8 cellular contexts compared by ENCODE assay signal in genomic region chr9:104747245-104747564, GRCh38. TPM values are rescaled to one million over a fixed set of nuclear protein-coding genes. Genes with fewer than 3 reads are reported as not detected.
DNase-seq lines count a peak whose midpoint lies in the region; ATAC-seq and TF ChIP-seq lines count a peak whose summit lies in the region.

No MANE protein-coding gene starts in this region.

- no peak for TF ChIP-seq POLR2A in spleen (IDR thresholded peaks at IDR 0.05)

- no peaks in the 10 kb centered on the region for H3K9me3 ChIP-seq in right atrium auricular region
- no peaks in the 10 kb centered on the region for H3K9me3 ChIP-seq in spleen

- 0 to 1% (median 0%) methylated on average over 9 of the region's 9 CpGs for WGBS in spleen, 5 donors

- H3K9me3 Mint-ChIP-seq in HFFc6 (no peaks in the 10 kb centered on the region), WTC11 (no peaks in the 10 kb centered on the region)

- H3K27me3 ChIP-seq in right atrium auricular region (no peaks in the 10 kb centered on the region), spleen (replicated peaks in 1 of 7) (no peaks in the 10 kb centered on the region)

- DNase-seq in HFFc6 = no peak
- no peak for DNase-seq in WTC11 (ENCODE audit: low spot score)
- DNase-seq in right atrium auricular region (ENCODE audit: low spot score) = no peak
- DNase-seq in spleen = no peak
- no peak for DNase-seq in NCI-H1436 (lab: John Stamatoyannopoulos, UW)
- DNase-seq in C1 segment of cervical spinal cord (lab: John Stamatoyannopoulos, UW) = no peak
- no peak for DNase-seq in stimulated activated CD4-positive, alpha-beta T cell treated with anti-CD3 and anti-CD28 coated beads, Interleukin-12 subunit alpha, Interleukin-12 subunit beta, amount 100 ng/mL, for 4 hours
- DNase-seq in stimulated activated CD4-positive, alpha-beta T cell treated with anti-CD3 and anti-CD28 coated beads, Interleukin-1b, Interleukin-23, amount 100 ng/mL, for 48 hours = no peak

- no peak for ATAC-seq in WTC11

- H3K4me1 ChIP-seq in right atrium auricular region (peaks cover 0 to 11% of the 10 kb centered on the region in 2 donors), spleen (peaks cover 11 to 46% (median 26%) of the 10 kb centered on the region in 6 donors)

- CTCF ChIA-PET in WTC11 (lab: Charles Lee) = interaction anchor here (0.6 to 1.2 kb wide), 4 partner anchors 23 to 626 kb away, joined by 3 to 4 read pairs (median 3); no protein-coding TSS in a partner anchor

- H3K4me3 ChIP-seq in right atrium auricular region (peak overlapping the region; percentile 80 to 93), spleen (peak overlapping the region; percentile 68 to 87 (median 79))

- no peak for TF ChIP-seq CTCF in HFFc6 (IDR thresholded peaks at IDR 0.05)
- TF ChIP-seq CTCF in WTC11 (IDR thresholded peaks at IDR 0.05) = no peak
- no peak for TF ChIP-seq CTCF in right atrium auricular region (IDR thresholded peaks at IDR 0.05)
- TF ChIP-seq CTCF in spleen (IDR thresholded peaks at IDR 0.05 in 8 of 11, conservative IDR thresholded peaks at IDR 0.05 in 3 of 11) = no peak

- H3K36me3 ChIP-seq in right atrium auricular region (peaks cover 6% of the 10 kb centered on the region), spleen (peaks cover 0 to 15% (median 6%) of the 10 kb centered on the region in 6 donors)

- H3K27me3 Mint-ChIP-seq in HFFc6 (ENCODE audit: insufficient read depth) (no peaks in the 10 kb centered on the region), WTC11 (ENCODE audit: low read depth) (no peaks in the 10 kb centered on the region; the same call in 1 of the 2 replicates)

- peak overlapping the region; percentile 95 for H3K27ac Mint-ChIP-seq in HFFc6
- H3K27ac Mint-ChIP-seq in WTC11 = peak overlapping the region; percentile 93; the same call in 1 of the 2 replicates

- POLR2A ChIA-PET in WTC11 (lab: Charles Lee) = interaction anchor here (0.7 to 1.0 kb wide), 2 partner anchors 12 to 481 kb away, joined by 3 to 9 read pairs; no protein-coding TSS in a partner anchor

- peak overlapping the region; percentile 94 to 96 for H3K27ac ChIP-seq in right atrium auricular region
- peak overlapping the region; percentile 88 to 97 (median 96) for H3K27ac ChIP-seq in spleen

- H3K4me1 Mint-ChIP-seq in HFFc6 (ENCODE audit: low read depth) (peaks cover 43% of the 10 kb centered on the region), WTC11 (peaks cover 25% of the 10 kb centered on the region)

- H3K4me3 Mint-ChIP-seq in HFFc6 (peak overlapping the region; percentile 95), WTC11 (peak overlapping the region; percentile 97)

- H3K36me3 Mint-ChIP-seq in HFFc6 (ENCODE audit: low read depth) (0 out of 2 replicates have a peak, but pooled peaks cover 4% of the 10 kb centered on the region), WTC11 (no peaks in the 10 kb centered on the region)

- intact Hi-C loops in spleen (cut with DNase I; ENCODE audit: low total_unique reads) = no loop called here

TF ChIP-seq in WTC11, 78 proteins besides CTCF, POLR2A, EP300 and RAD21:
- no peak for TF ChIP-seq ZNF416 (CRISPR knock-in tag; IDR thresholded peaks at IDR 0.05)
- no peak for TF ChIP-seq TEAD4 (CRISPR knock-in tag; IDR thresholded peaks at IDR 0.05)
- TF ChIP-seq OVOL2 (CRISPR knock-in tag; IDR thresholded peaks at IDR 0.05; ENCODE audit: borderline replicate concordance) = no peak
- no peak for TF ChIP-seq E2F4 (CRISPR knock-in tag; IDR thresholded peaks at IDR 0.05; ENCODE audit: borderline replicate concordance, low read depth)
- TF ChIP-seq RELA (CRISPR knock-in tag; IDR thresholded peaks at IDR 0.05; ENCODE audit: borderline replicate concordance) = no peak
- TF ChIP-seq ESRRA (CRISPR knock-in tag; IDR thresholded peaks at IDR 0.05; ENCODE audit: borderline replicate concordance) = no peak
- no peak for TF ChIP-seq USF1 (CRISPR knock-in tag; IDR thresholded peaks at IDR 0.05)
- no peak for TF ChIP-seq ELF4 (CRISPR knock-in tag; IDR thresholded peaks at IDR 0.05; ENCODE audit: low read depth)
- no peak for TF ChIP-seq ETV6 (CRISPR knock-in tag; IDR thresholded peaks at IDR 0.05)
- TF ChIP-seq IRF2 (CRISPR knock-in tag; IDR thresholded peaks at IDR 0.05; ENCODE audit: borderline replicate concordance, low read depth) = no peak
- no peak for TF ChIP-seq SP1 (CRISPR knock-in tag; conservative IDR thresholded peaks at IDR 0.05)
- no peak for TF ChIP-seq GABPB1 (CRISPR knock-in tag; IDR thresholded peaks at IDR 0.05)
- TF ChIP-seq NFATC4 (CRISPR knock-in tag; IDR thresholded peaks at IDR 0.05) = no peak
- no peak for TF ChIP-seq SMAD3 (CRISPR knock-in tag; IDR thresholded peaks at IDR 0.05; ENCODE audit: borderline replicate concordance)
- no peak for TF ChIP-seq ZBTB21 (CRISPR knock-in tag; IDR thresholded peaks at IDR 0.05; ENCODE audit: borderline replicate concordance)
- no peak for TF ChIP-seq NR1H2 (CRISPR knock-in tag; IDR thresholded peaks at IDR 0.05)
- TF ChIP-seq SOX15 (CRISPR knock-in tag; IDR thresholded peaks at IDR 0.05) = no peak
- no peak for TF ChIP-seq ZNF512 (CRISPR knock-in tag; IDR thresholded peaks at IDR 0.05; ENCODE audit: borderline replicate concordance)
- no peak for TF ChIP-seq ATF2 (CRISPR knock-in tag; IDR thresholded peaks at IDR 0.05; ENCODE audit: borderline replicate concordance, low read depth)

RNA-seq across cellular contexts. Expression of gene NIPSNAP3A, which starts 0.3 kb away (rescaled TPM):
- 10 to 100 TPM; 11.5 to 17.0 (median 14.6) TPM for total RNA-seq in HFFc6 (2021; fragmentation: NEBNext Ultra II Directional; extraction: Animal tissue kit (Norgen Biotek cat#: 25700))
- total RNA-seq in WTC11 (2021) = 7.2 to 10.3 TPM (median 10.3 TPM) in 3 replicates
- 10 to 100 TPM in 1 of 2 donors, 1 to 10 TPM in 1; 8.3 to 20.6 TPM for total RNA-seq in right atrium auricular region
- total RNA-seq in spleen = 10 to 100 TPM; 20.8 to 28.5 (median 23.8) TPM
- polyA plus RNA-seq in spleen = 10 to 100 TPM; 17.2 to 27.9 (median 23.0) TPM

RNA-seq across cellular contexts. Expression of gene NIPSNAP3B, which starts 16.7 kb away (rescaled TPM):
- under 1 TPM; 0.19 to 0.68 (median 0.40) TPM for total RNA-seq in HFFc6 (2021; fragmentation: NEBNext Ultra II Directional; extraction: Animal tissue kit (Norgen Biotek cat#: 25700))
- total RNA-seq in WTC11 (2021) = 0.30 to 0.55 TPM (median 0.31 TPM) in 3 replicates
- total RNA-seq in right atrium auricular region = 10 to 100 TPM; 10.2 to 23.1 TPM
- 1 to 10 TPM; 1.9 to 4.8 (median 4.3) TPM for total RNA-seq in spleen
- polyA plus RNA-seq in spleen = 1 to 10 TPM; 2.2 to 3.3 (median 2.8) TPM

RNA-seq across cellular contexts. Expression of gene OR13D1, which starts 52.9 kb away (rescaled TPM):
- not detected for total RNA-seq in HFFc6 (2021; fragmentation: NEBNext Ultra II Directional; extraction: Animal tissue kit (Norgen Biotek cat#: 25700))
- total RNA-seq in WTC11 (2021) (not detected in 3 replicates), right atrium auricular region (not detected), spleen (not detected)
- not detected for polyA plus RNA-seq in spleen
